In the genomic region with DNA sequence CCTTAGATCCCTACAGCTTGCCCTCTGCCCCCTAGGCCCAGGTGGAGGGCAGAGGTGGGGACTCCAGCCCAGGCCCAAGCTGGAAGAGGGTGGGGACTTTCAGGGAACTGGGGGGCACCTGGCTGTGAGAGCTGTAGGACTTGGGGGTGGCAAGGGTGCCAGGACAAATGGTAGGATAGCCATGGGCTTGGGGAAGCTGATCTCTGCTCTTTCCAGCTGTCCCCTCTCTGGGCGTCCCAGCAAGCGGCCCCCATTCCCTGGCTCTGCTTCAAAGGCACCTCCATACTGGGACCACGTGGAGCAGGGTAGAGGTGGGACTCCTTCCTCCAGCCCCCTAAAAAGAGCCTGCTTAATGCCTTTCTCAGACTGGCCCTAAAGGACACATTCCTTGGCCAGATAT, we compare ENCODE assay signal across 10 cellular contexts. TPM values are rescaled to one million over a fixed set of nuclear protein-coding genes. Genes with fewer than 3 reads are reported as not detected.
A peak's percentile ranks its signal among the peaks of the same experiment; 100 is the strongest.
DNase-seq lines count a peak whose midpoint lies in the region; ATAC-seq and TF ChIP-seq lines count a peak whose summit lies in the region.
"Had no signal": no experiment of that assay in that cellular context is flagged by ENCODE, and none has a peak within 500 bp of the region (broad histone marks: within the 10 kb centered on the region; RNA-seq: fewer than 3 reads in every experiment).

No MANE protein-coding gene starts in this region.

- no peaks in the 10 kb centered on the region for H4K20me1 ChIP-seq in DOHH2 (ENCODE audit: control insufficient read depth, insufficient read depth, low read depth, low read length)

- POLR2A ChIA-PET in activated CD8-positive, alpha-beta T cell treated with anti-CD3 and anti-CD28 coated beads for 36 hours (lab: Charles Lee): interaction anchor here (0.9 to 1.1 kb wide), 4 partner anchors 17 to 114 kb away, joined by 3 read pairs; a partner anchor contains a TSS

- H3K9me3 ChIP-seq in DOHH2 (ENCODE audit: control insufficient read depth, insufficient read depth, low read length): no peaks in the 10 kb centered on the region
- H3K9me3 ChIP-seq in spleen: no peaks in the 10 kb centered on the region

- no peaks in the 10 kb centered on the region for H3K27me3 Mint-ChIP-seq in activated CD8-positive, alpha-beta T cell treated with anti-CD3 and anti-CD28 coated beads for 36 hours
- H3K27me3 Mint-ChIP-seq in activated naive CD4-positive, alpha-beta T cell treated with anti-CD3 and anti-CD28 coated beads for 36 hours (ENCODE audit: low read depth): no peaks in the 10 kb centered on the region

- H3K27me3 ChIP-seq in DOHH2 (ENCODE audit: control insufficient read depth, low read length): no peaks in the 10 kb centered on the region
- no peaks in the 10 kb centered on the region for H3K27me3 ChIP-seq in layer of hippocampus (ENCODE audit: control insufficient read depth, insufficient read depth, low read length)
- no peaks in the 10 kb centered on the region for H3K27me3 ChIP-seq in spleen (replicated peaks in 1 of 7)

- H3K27ac ChIP-seq in DOHH2 (ENCODE audit: low read depth, low read length) (no peak overlapping the region), layer of hippocampus (ENCODE audit: low read depth, low read length) (peak overlapping the region; percentile 75), spleen (peak overlapping the region; percentile 63 to 89 (median 79))

- DNase-seq in activated CD8-positive, alpha-beta T cell treated with anti-CD3 and anti-CD28 coated beads for 36 hours: no peak
- DNase-seq in spleen (no peak), NCI-H345 treated with DMSO at 0.1 percent for 48 hours (lab: John Stamatoyannopoulos, UW; ENCODE audit: unreplicated experiment) (no peak)
- no peak for DNase-seq in activated naive CD4-positive, alpha-beta T cell treated with anti-CD3 and anti-CD28 coated beads for 36 hours
- DNase-seq: DMS53 had no signal

- peak overlapping the region; percentile 15 for H3K4me3 Mint-ChIP-seq in activated CD8-positive, alpha-beta T cell treated with anti-CD3 and anti-CD28 coated beads for 36 hours
- no peak overlapping the region for H3K4me3 Mint-ChIP-seq in activated naive CD4-positive, alpha-beta T cell treated with anti-CD3 and anti-CD28 coated beads for 36 hours

- CTCF ChIA-PET in activated CD8-positive, alpha-beta T cell treated with anti-CD3 and anti-CD28 coated beads for 36 hours (lab: Charles Lee): interaction anchor here (1.2 to 3.1 kb wide), 4 partner anchors 9 to 57 kb away, joined by 3 to 16 read pairs (median 5); no protein-coding TSS in a partner anchor
- CTCF ChIA-PET in activated naive CD4-positive, alpha-beta T cell treated with anti-CD3 and anti-CD28 coated beads for 36 hours (lab: Charles Lee): interaction anchor here (1.1 to 2.0 kb wide), 4 partner anchors 27 to 33 kb away, joined by 3 to 9 read pairs (median 4); no protein-coding TSS in a partner anchor

- H3K4me1 Mint-ChIP-seq in activated CD8-positive, alpha-beta T cell treated with anti-CD3 and anti-CD28 coated beads for 36 hours (ENCODE audit: low read depth): peaks cover 26% of the 10 kb centered on the region
- peaks cover 23% of the 10 kb centered on the region for H3K4me1 Mint-ChIP-seq in activated naive CD4-positive, alpha-beta T cell treated with anti-CD3 and anti-CD28 coated beads for 36 hours (ENCODE audit: low read depth)

- no peaks in the 10 kb centered on the region for H3K9me3 Mint-ChIP-seq in activated CD8-positive, alpha-beta T cell treated with anti-CD3 and anti-CD28 coated beads for 36 hours
- H3K9me3 Mint-ChIP-seq in activated naive CD4-positive, alpha-beta T cell treated with anti-CD3 and anti-CD28 coated beads for 36 hours: peaks cover 1% of the 10 kb centered on the region

- H3K4me3 ChIP-seq in DOHH2 (ENCODE audit: low read length): no peak overlapping the region
- H3K4me3 ChIP-seq in spleen: peak overlapping the region in 4 of 8 donors; percentile 6 to 86 (median 17)

- H3K4me1 ChIP-seq in DOHH2 (ENCODE audit: control insufficient read depth, low read length) (peaks cover 23% of the 10 kb centered on the region), spleen (peaks cover 34 to 65% (median 56%) of the 10 kb centered on the region in 6 donors)

- H3K36me3 ChIP-seq in DOHH2 (ENCODE audit: control insufficient read depth, low read length): peaks cover 20% of the 10 kb centered on the region; the same call in 1 of the 2 replicates
- peaks cover 0 to 23% (median 20%) of the 10 kb centered on the region in 6 donors for H3K36me3 ChIP-seq in spleen

- no peak for ATAC-seq in activated CD8-positive, alpha-beta T cell treated with anti-CD3 and anti-CD28 coated beads for 36 hours
- ATAC-seq in GM21825 (IDR thresholded peaks at IDR 0.05; ENCODE audit: unreplicated experiment): no peak
- no peak for ATAC-seq in GM18519 (IDR thresholded peaks at IDR 0.05; ENCODE audit: low FRiP score, unreplicated experiment)

- 50 to 78% (median 65%) methylated on average over 2 to 3 of the region's 3 CpGs for WGBS in spleen, 5 donors

- intact Hi-C loops in activated CD8-positive, alpha-beta T cell treated with anti-CD3 and anti-CD28 coated beads for 36 hours (cut with micrococcal nuclease): no loop called here
- intact Hi-C loops in spleen (cut with DNase I; ENCODE audit: low total_unique reads): no loop called here
- intact Hi-C loops in activated naive CD4-positive, alpha-beta T cell treated with anti-CD3 and anti-CD28 coated beads for 36 hours (cut with micrococcal nuclease): no loop called here

- TF ChIP-seq CTCF in DOHH2 (IDR thresholded peaks at IDR 0.05; ENCODE audit: low read depth, low read length, poor library complexity, severe bottlenecking) (no peak), spleen (IDR thresholded peaks at IDR 0.05 in 8 of 11, conservative IDR thresholded peaks at IDR 0.05 in 3 of 11) (no peak)
- TF ChIP-seq CTCF in activated CD8-positive, alpha-beta T cell treated with anti-CD3 and anti-CD28 coated beads for 36 hours (IDR thresholded peaks at IDR 0.05): no peak

- H3K79me2 ChIP-seq in DOHH2 (ENCODE audit: control insufficient read depth, low read length): no peaks in the 10 kb centered on the region

- H3F3A ChIP-seq in DOHH2 (ENCODE audit: control insufficient read depth, insufficient read depth): no peaks in the 10 kb centered on the region; the same call in 1 of the 2 replicates

- no peaks in the 10 kb centered on the region for H3K9me2 ChIP-seq in DOHH2 (replicated peaks; ENCODE audit: control insufficient read depth, low read length)

- no peak for TF ChIP-seq POLR2A in spleen (IDR thresholded peaks at IDR 0.05)

- peak overlapping the region; percentile 85; the same call in 1 of the 2 replicates for H3K4me2 ChIP-seq in DOHH2 (ENCODE audit: low read length)

- no peak overlapping the region for H3K27ac Mint-ChIP-seq in activated CD8-positive, alpha-beta T cell treated with anti-CD3 and anti-CD28 coated beads for 36 hours
- no peak overlapping the region for H3K27ac Mint-ChIP-seq in activated naive CD4-positive, alpha-beta T cell treated with anti-CD3 and anti-CD28 coated beads for 36 hours

- peaks cover 6% of the 10 kb centered on the region for H3K36me3 Mint-ChIP-seq in activated CD8-positive, alpha-beta T cell treated with anti-CD3 and anti-CD28 coated beads for 36 hours (ENCODE audit: low read depth)
- H3K36me3 Mint-ChIP-seq in activated naive CD4-positive, alpha-beta T cell treated with anti-CD3 and anti-CD28 coated beads for 36 hours (ENCODE audit: low read depth): peaks cover 2% of the 10 kb centered on the region

RNA-seq across cellular contexts. Expression of a gene that starts 0.4 kb away (rescaled TPM):
- total RNA-seq in activated CD8-positive, alpha-beta T cell treated with anti-CD3 and anti-CD28 coated beads for 36 hours: 1 to 10 TPM in 1 of 2 experiments, not detected in 1; 1.3 TPM
- 10 to 100 TPM in 3 of 7 donors, 1 to 10 TPM in 4; 4.0 to 24.2 (median 9.2) TPM for total RNA-seq in spleen
- 10 to 100 TPM in 1 of 3 donors, 1 to 10 TPM in 2; 3.1 to 14.9 (median 3.8) TPM for polyA plus RNA-seq in spleen
- total RNA-seq in activated naive CD4-positive, alpha-beta T cell treated with anti-CD3 and anti-CD28 coated beads for 36 hours: under 1 TPM in 1 of 2 experiments, not detected in 1; 0.79 TPM
- total RNA-seq: LHCN-M2 had no signal

RNA-seq across cellular contexts. Expression of a gene that starts 12.5 kb away (rescaled TPM):
- 10 to 100 TPM; 62.8 to 65.9 TPM for total RNA-seq in activated CD8-positive, alpha-beta T cell treated with anti-CD3 and anti-CD28 coated beads for 36 hours
- total RNA-seq in spleen: 100 to 1,000 TPM in 2 of 7 donors, 10 to 100 TPM in 5; 76.8 to 117 (median 87.7) TPM
- 10 to 100 TPM; 34.9 to 49.3 (median 35.8) TPM for polyA plus RNA-seq in spleen
- 10 to 100 TPM; 57.7 to 59.9 TPM for total RNA-seq in activated naive CD4-positive, alpha-beta T cell treated with anti-CD3 and anti-CD28 coated beads for 36 hours

RNA-seq across cellular contexts. Expression of a gene that starts 26.5 kb away (rescaled TPM):
- total RNA-seq in activated CD8-positive, alpha-beta T cell treated with anti-CD3 and anti-CD28 coated beads for 36 hours: 100 to 1,000 TPM; 105 to 123 TPM
- 100 to 1,000 TPM; 241 to 328 (median 311) TPM for total RNA-seq in spleen
- polyA plus RNA-seq in spleen: 100 to 1,000 TPM; 105 to 185 (median 126) TPM
- total RNA-seq in activated naive CD4-positive, alpha-beta T cell treated with anti-CD3 and anti-CD28 coated beads for 36 hours: 100 to 1,000 TPM; 109 to 114 TPM
